Comparison of ENCODE assay signal across 2 cellular contexts in genomic region chr7:50535291-50535711, GRCh38.
TF ChIP-seq lines count a peak whose summit lies in the region.
"Not testable (repeated sequence)": the region's sequence is repeated elsewhere in the genome, so short reads cannot be mapped to it uniquely, and the experiment has no call there.

No MANE protein-coding gene starts in this region.

TF ChIP-seq in SK-N-SH, 30 proteins besides CTCF, POLR2A, EP300 and RAD21:
- TF ChIP-seq GATA2 (CRISPR knock-in tag; IDR thresholded peaks at IDR 0.05): peak; percentile 11; the same call in 1 of the 2 replicates

TF ChIP-seq in K562, 482 proteins besides CTCF, POLR2A, EP300 and RAD21 (continues in another document):
- TF ChIP-seq ZNF644 (tag; IDR thresholded peaks at IDR 0.05; ENCODE audit: low read depth) (0 out of 2 replicates have a peak, but pooled peaks have one; percentile 3), ZNF592 (IDR thresholded peaks at IDR 0.05) (peak; percentile 53), NR4A1 (tag; IDR thresholded peaks at IDR 0.05) (peak; percentile 86), MECOM (CRISPR knock-in tag; IDR thresholded peaks at IDR 0.05) (0 out of 2 replicates have a peak, but pooled peaks have one; percentile 20), L3MBTL2 (IDR thresholded peaks at IDR 0.05) (peak; percentile 67), NFRKB (IDR thresholded peaks at IDR 0.05; ENCODE audit: low read depth) (peak; percentile 72), GABPA (tag; conservative IDR thresholded peaks at IDR 0.05; ENCODE audit: low read depth) (peak; percentile 27; the same call in 1 of the 2 replicates), USF2 (CRISPR knock-in tag; IDR thresholded peaks at IDR 0.05) (peak; percentile 21; the same call in 1 of the 2 replicates), MGA (IDR thresholded peaks at IDR 0.05) (peak; percentile 77), NR2C2 (tag; IDR thresholded peaks at IDR 0.05) (peak; percentile 68), E2F6 (IDR thresholded peaks at IDR 0.05; ENCODE audit: borderline replicate concordance in 1 of 2, extremely low read depth in 1 of 2, insufficient read depth in 1 of 2, insufficient read length in 1 of 2, low read depth in 1 of 2, low read length in 1 of 2, poor library complexity in 1 of 2, severe bottlenecking in 1 of 2) (peak; percentile 23 to 46), NR2C1 (tag; IDR thresholded peaks at IDR 0.05) (0 out of 2 replicates have a peak, but pooled peaks have one; percentile 10), ZNF740 (tag; IDR thresholded peaks at IDR 0.05) (peak in 1 of 2 experiments; percentile 53; a peak in 1 of 4 replicates), TAF7 (tag; IDR thresholded peaks at IDR 0.05) (0 out of 2 replicates have a peak, but pooled peaks have one; percentile 8), BHLHE40 (IDR thresholded peaks at IDR 0.05; ENCODE audit: low read length) (peak; percentile 16; the same call in 1 of the 2 replicates), CREB3 (tag; conservative IDR thresholded peaks at IDR 0.05; ENCODE audit: low read depth) (peak; percentile 87), PTTG1 (tag; IDR thresholded peaks at IDR 0.05; ENCODE audit: low read depth) (peak; percentile 75), ZNF263 (CRISPR knock-in tag; IDR thresholded peaks at IDR 0.05; ENCODE audit: borderline replicate concordance) (peak; percentile 65), IRF9 (tag; IDR thresholded peaks at IDR 0.05) (0 out of 2 replicates have a peak, but pooled peaks have one; percentile 76), USF1 (CRISPR knock-in tag; IDR thresholded peaks at IDR 0.05) (0 out of 2 replicates have a peak, but pooled peaks have one; percentile 38), PTRF (tag; IDR thresholded peaks at IDR 0.05) (peak; percentile 61), TEAD1 (CRISPR knock-in tag; IDR thresholded peaks at IDR 0.05) (peak in 1 of 2 experiments; percentile 35; a peak in 1 of 4 replicates), TEAD2 (tag; IDR thresholded peaks at IDR 0.05) (peak; percentile 75; the same call in 1 of the 2 replicates), ZNF79 (CRISPR knock-in tag; IDR thresholded peaks at IDR 0.05; ENCODE audit: low read depth) (0 out of 2 replicates have a peak, but pooled peaks have one; percentile 14)
- TF ChIP-seq NR4A1 (CRISPR knock-in tag; IDR thresholded peaks at IDR 0.05); NR2C2 (CRISPR knock-in tag; IDR thresholded peaks at IDR 0.05); NR2C1 (IDR thresholded peaks at IDR 0.05); ZNF740 (CRISPR knock-in tag; IDR thresholded peaks at IDR 0.05): not testable (repeated sequence)
